8 cellular contexts compared by ENCODE assay signal in the genomic region with DNA sequence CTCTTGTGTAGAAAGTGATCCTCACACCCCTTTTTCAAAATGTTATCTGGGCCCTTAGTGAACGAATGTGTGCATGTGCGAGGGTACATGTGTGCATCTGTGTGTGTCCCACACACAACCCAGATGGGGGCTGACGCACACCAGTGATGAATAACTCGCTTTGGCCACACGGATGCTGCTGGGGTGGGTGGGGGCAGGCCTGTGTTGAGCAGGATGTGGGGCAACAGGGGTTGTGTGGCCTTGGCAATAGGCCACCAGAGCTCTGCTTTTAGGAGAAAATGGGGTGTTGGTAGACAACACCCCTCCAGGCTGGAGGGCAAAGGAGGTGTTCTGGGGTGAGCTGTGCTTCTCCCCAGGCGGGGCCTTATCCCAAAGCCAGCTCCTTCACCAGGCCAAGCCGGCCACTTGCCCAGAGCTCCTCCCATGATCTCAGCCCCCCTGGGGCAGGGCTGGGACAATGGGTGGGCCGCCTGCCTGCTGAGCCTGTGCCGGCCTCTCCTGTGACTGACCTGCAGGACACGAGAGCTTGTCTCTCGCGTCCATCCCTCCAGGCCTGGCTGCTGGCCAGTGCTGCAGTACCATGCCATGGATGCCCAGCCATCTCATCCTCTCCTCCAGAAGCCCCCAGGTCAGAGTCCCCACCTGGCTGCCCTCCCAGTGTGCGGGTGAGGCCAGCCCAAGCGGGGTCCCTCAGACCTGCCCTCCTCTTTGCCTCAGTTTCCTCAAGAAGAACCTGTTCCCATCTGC. TPM values are rescaled to one million over a fixed set of nuclear protein-coding genes. Genes with fewer than 3 reads are reported as not detected.
DNase-seq lines count a peak whose midpoint lies in the region; ATAC-seq and TF ChIP-seq lines count a peak whose summit lies in the region.

No MANE protein-coding gene starts in this region.

- peaks cover 41% of the 10 kb centered on the region for H3K4me1 ChIP-seq in ectodermal cell (ENCODE audit: control insufficient read depth, insufficient read depth, low read length)

- no peak overlapping the region for H2AFZ ChIP-seq in neural cell (ENCODE audit: low read depth, low read length)

- TF ChIP-seq RAD21 in neural cell (conservative IDR thresholded peaks at IDR 0.05): no peak

- DNase-seq in AG20443 (ENCODE audit: low spot score) (peak; percentile 62), NCI-H146 (lab: John Stamatoyannopoulos, UW) (peak; percentile 45), DMS53 (lab: John Stamatoyannopoulos, UW) (no peak), Ammon's horn (ENCODE audit: low spot score) (no peak), NOMO-1 treated with dmso at 0.1 percent for 144 hours (lab: John Stamatoyannopoulos, UW; ENCODE audit: unreplicated experiment) (no peak)

- H3K9ac ChIP-seq in neural cell (ENCODE audit: low read length): peak overlapping the region; percentile 98

- no peak for TF ChIP-seq EP300 in neural cell (conservative IDR thresholded peaks at IDR 0.05; ENCODE audit: poor library complexity, severe bottlenecking)

- no peak for ATAC-seq in HG02938 (IDR thresholded peaks at IDR 0.05; ENCODE audit: unreplicated experiment)

- H3K4me3 ChIP-seq in ectodermal cell (ENCODE audit: insufficient read depth, low read depth, low read length) (peak overlapping the region; percentile 95), neural cell (ENCODE audit: low read length) (peak overlapping the region; percentile 98)

- H3K27me3 ChIP-seq in ectodermal cell (ENCODE audit: control insufficient read depth, insufficient read depth, low read length, poor library complexity, severe bottlenecking) (no peaks in the 10 kb centered on the region), neural cell (ENCODE audit: insufficient read depth, low read depth, low read length) (no peaks in the 10 kb centered on the region)

- no peaks in the 10 kb centered on the region for H3K9me3 ChIP-seq in ectodermal cell (ENCODE audit: control insufficient read depth, low read length)
- H3K9me3 ChIP-seq in neural cell (ENCODE audit: low read length): no peaks in the 10 kb centered on the region

- WGBS in ectodermal cell, 2 experiments: 51 to 53% methylated on average over 14 of the region's 14 CpGs

- H3F3A ChIP-seq in neural cell (ENCODE audit: insufficient read depth, low read length, poor library complexity, severe bottlenecking): peaks cover 4% of the 10 kb centered on the region

- H3K27ac ChIP-seq in ectodermal cell (ENCODE audit: insufficient read depth, low read depth, low read length, poor library complexity, severe bottlenecking) (peak overlapping the region; percentile 95), neural cell (ENCODE audit: low read length) (peak overlapping the region; percentile 92)

- H3K36me3 ChIP-seq in ectodermal cell (ENCODE audit: control insufficient read depth, insufficient read depth, low read length) (peaks cover 15% of the 10 kb centered on the region), neural cell (ENCODE audit: insufficient read depth, low read length) (no peaks in the 10 kb centered on the region)

- H3K79me2 ChIP-seq in neural cell (replicated peaks; ENCODE audit: insufficient read depth, low read length): peaks cover 55% of the 10 kb centered on the region

- TF ChIP-seq CTCF in neural cell (IDR thresholded peaks at IDR 0.05; ENCODE audit: poor library complexity, severe bottlenecking): no peak

- H4K20me1 ChIP-seq in neural cell (ENCODE audit: insufficient read depth): peaks cover 35% of the 10 kb centered on the region

- peak overlapping the region; percentile 93 for H3K4me2 ChIP-seq in neural cell (ENCODE audit: low read length)

- H3K9me2 ChIP-seq in neural cell (ENCODE audit: insufficient read depth, low read length): no peaks in the 10 kb centered on the region

TF ChIP-seq in neural cell, 6 proteins besides CTCF, POLR2A, EP300 and RAD21:
- no peak for TF ChIP-seq MXI1 (conservative IDR thresholded peaks at IDR 0.05; ENCODE audit: poor library complexity, severe bottlenecking)
- no peak for TF ChIP-seq POLR2AphosphoS5 (IDR thresholded peaks at IDR 0.05)
- TF ChIP-seq TAF1 (IDR thresholded peaks at IDR 0.05; ENCODE audit: low read depth): no peak
- no peak for TF ChIP-seq SMC3 (conservative IDR thresholded peaks at IDR 0.05; ENCODE audit: poor library complexity)
- TF ChIP-seq EZH2 (IDR thresholded peaks at IDR 0.05; ENCODE audit: borderline replicate concordance, insufficient read depth, low read length, poor library complexity, severe bottlenecking): no peak
- TF ChIP-seq REST (IDR thresholded peaks at IDR 0.05; ENCODE audit: borderline replicate concordance): no peak

RNA-seq across cellular contexts. Expression of gene DBN1, which starts 1.7 kb away (rescaled TPM):
- 451 TPM for polyA plus RNA-seq in ectodermal cell (2013, experiment 1 of 4)
- polyA plus RNA-seq in ectodermal cell (2013, experiment 2 of 4): 443 TPM
- polyA plus RNA-seq in ectodermal cell (2013, experiment 3 of 4): 312 TPM
- 341 TPM for polyA plus RNA-seq in ectodermal cell (2013, experiment 4 of 4)
- 319 and 353 TPM in 2 replicates for polyA plus RNA-seq in neural cell
- polyA minus RNA-seq in neural cell: 348 and 404 TPM in 2 replicates

RNA-seq across cellular contexts. Expression of gene PRR7, which starts 25.2 kb away (rescaled TPM):
- polyA plus RNA-seq in ectodermal cell (2013, experiment 1 of 4): 16.6 TPM
- polyA plus RNA-seq in ectodermal cell (2013, experiment 2 of 4): 13.0 TPM
- 13.3 TPM for polyA plus RNA-seq in ectodermal cell (2013, experiment 3 of 4)
- 16.5 TPM for polyA plus RNA-seq in ectodermal cell (2013, experiment 4 of 4)
- polyA plus RNA-seq in neural cell: 44.1 and 46.6 TPM in 2 replicates
- polyA minus RNA-seq in neural cell: 25.1 and 28.8 TPM in 2 replicates

RNA-seq across cellular contexts. Expression of gene PDLIM7, which starts 25.6 kb away (rescaled TPM):
- polyA plus RNA-seq in ectodermal cell (2013, experiment 1 of 4): 367 TPM
- polyA plus RNA-seq in ectodermal cell (2013, experiment 2 of 4): 396 TPM
- 299 TPM for polyA plus RNA-seq in ectodermal cell (2013, experiment 3 of 4)
- 330 TPM for polyA plus RNA-seq in ectodermal cell (2013, experiment 4 of 4)
- polyA plus RNA-seq in neural cell: 21.0 and 45.4 TPM in 2 replicates
- 16.6 and 20.5 TPM in 2 replicates for polyA minus RNA-seq in neural cell

RNA-seq across cellular contexts. Expression of gene DOK3, which starts 37.8 kb away (rescaled TPM):
- polyA plus RNA-seq in ectodermal cell (2013, experiment 1 of 4): 6.6 TPM
- polyA plus RNA-seq in ectodermal cell (2013, experiment 2 of 4): 6.8 TPM
- 3.3 TPM for polyA plus RNA-seq in ectodermal cell (2013, experiment 3 of 4)
- polyA plus RNA-seq in ectodermal cell (2013, experiment 4 of 4): 3.6 TPM
- polyA plus RNA-seq in neural cell: 5.1 and 5.5 TPM in 2 replicates
- 4.6 and 4.9 TPM in 2 replicates for polyA minus RNA-seq in neural cell

RNA-seq across cellular contexts. Expression of gene DDX41, which starts 45.0 kb away (rescaled TPM):
- polyA plus RNA-seq in ectodermal cell (2013, experiment 1 of 4): 104 TPM
- 98.4 TPM for polyA plus RNA-seq in ectodermal cell (2013, experiment 2 of 4)
- 70.5 TPM for polyA plus RNA-seq in ectodermal cell (2013, experiment 3 of 4)
- polyA plus RNA-seq in ectodermal cell (2013, experiment 4 of 4): 81.7 TPM
- polyA plus RNA-seq in neural cell: 113 and 212 TPM in 2 replicates
- polyA minus RNA-seq in neural cell: 84.0 and 87.1 TPM in 2 replicates

Comparison
In these comparisons a context has a peak if more than half of its experiments do, and no peak if none do; other contexts are left out.
1. DNase-seq: peak in AG20443 (single experiment) and NCI-H146 (single experiment); none in DMS53 (single experiment), Ammon's horn (single experiment) and NOMO-1 treated with dmso at 0.1 percent for 144 hours (single experiment).